28 cellular contexts compared by ENCODE assay signal in genomic region chr13:49046534-49046933, GRCh38.
"Had no signal": no experiment of that assay in that cellular context is flagged by ENCODE, and none has a peak within 500 bp of the region (broad histone marks: within the 10 kb centered on the region; RNA-seq: fewer than 3 reads in every experiment).

No MANE protein-coding gene starts in this region.

- FAIRE-seq: bronchial epithelial cell had no signal

- H3K4me2 ChIP-seq: hepatocyte had no signal

- H3K27ac ChIP-seq: epithelial cell of prostate, hepatocyte, left ventricle myocardium inferior, neutrophil, ovary, prostate gland, spleen, thoracic aorta had no signal

- H3K27me3 Mint-ChIP-seq: activated naive CD8-positive, alpha-beta T cell; activated T-cell treated with anti-CD3 and anti-CD28 coated beads, Interleukin-2, amount 50 U/mL, for 24 hours; activated T-helper 17 cell treated with anti-CD3 and anti-CD28 coated beads, Interleukin-2, amount 50 U/mL, for 72 hours; type B pancreatic cell had no signal

- ATAC-seq: activated T-helper 17 cell treated with anti-CD3 and anti-CD28 coated beads, Interleukin-2, amount 50 U/mL, for 72 hours; natural killer cell had no signal

- H3K4me3 ChIP-seq: hepatocyte, left ventricle myocardium inferior, ovary, prostate gland, spleen, thoracic aorta had no signal

- H3K4me1 ChIP-seq: left ventricle myocardium inferior, prostate gland, spleen had no signal

- H3K27me3 ChIP-seq: hepatocyte, neutrophil, ovary, spleen had no signal

- H2AFZ ChIP-seq: hepatocyte had no signal

- H3K9me3 Mint-ChIP-seq: immature natural killer cell, natural killer cell had no signal

- DNase-seq: activated CD4-positive, alpha-beta T cell treated with anti-CD3 and anti-CD28 coated beads for 1 hour; activated CD4-positive, alpha-beta T cell treated with anti-CD3 and anti-CD28 coated beads, Interleukin-2, amount 50 U/mL, for 1 hour; activated naive CD4-positive, alpha-beta T cell; activated T-cell treated with anti-CD3 and anti-CD28 coated beads, Interleukin-2, amount 50 U/mL, for 24 hours; amniotic stem cell; cortex of kidney; endodermal cell; foreskin melanocyte; glutamatergic neuron; immature natural killer cell; left ventricle myocardium inferior; mammary epithelial cell; midbrain; natural killer cell; ovary; spleen; stimulated activated CD4-positive, alpha-beta T cell treated with anti-CD3 and anti-CD28 coated beads, Interleukin-4, amount 100 ng/mL, for 1 hour; stimulated activated naive CD4-positive, alpha-beta T cell treated with Interleukin-2 at 50 U/mL for 16 hours; T-helper 9 cell had no signal

- H3K36me3 ChIP-seq: ovary, prostate gland, thoracic aorta had no signal

- H3K27ac Mint-ChIP-seq: activated naive CD8-positive, alpha-beta T cell; activated T-cell treated with anti-CD3 and anti-CD28 coated beads, Interleukin-2, amount 50 U/mL, for 24 hours; activated T-helper 17 cell treated with anti-CD3 and anti-CD28 coated beads, Interleukin-2, amount 50 U/mL, for 72 hours; endodermal cell; natural killer cell; type B pancreatic cell had no signal

- H3K4me3 Mint-ChIP-seq: activated naive CD8-positive, alpha-beta T cell; activated T-cell treated with anti-CD3 and anti-CD28 coated beads, Interleukin-2, amount 50 U/mL, for 24 hours; activated T-helper 17 cell treated with anti-CD3 and anti-CD28 coated beads, Interleukin-2, amount 50 U/mL, for 72 hours; endodermal cell; immature natural killer cell; natural killer cell; type B pancreatic cell had no signal

- H3K36me3 Mint-ChIP-seq: natural killer cell had no signal

- H3K9me3 ChIP-seq: neutrophil, ovary, prostate gland, thoracic aorta had no signal
